30 cellular contexts compared by ENCODE assay signal in the genomic region with DNA sequence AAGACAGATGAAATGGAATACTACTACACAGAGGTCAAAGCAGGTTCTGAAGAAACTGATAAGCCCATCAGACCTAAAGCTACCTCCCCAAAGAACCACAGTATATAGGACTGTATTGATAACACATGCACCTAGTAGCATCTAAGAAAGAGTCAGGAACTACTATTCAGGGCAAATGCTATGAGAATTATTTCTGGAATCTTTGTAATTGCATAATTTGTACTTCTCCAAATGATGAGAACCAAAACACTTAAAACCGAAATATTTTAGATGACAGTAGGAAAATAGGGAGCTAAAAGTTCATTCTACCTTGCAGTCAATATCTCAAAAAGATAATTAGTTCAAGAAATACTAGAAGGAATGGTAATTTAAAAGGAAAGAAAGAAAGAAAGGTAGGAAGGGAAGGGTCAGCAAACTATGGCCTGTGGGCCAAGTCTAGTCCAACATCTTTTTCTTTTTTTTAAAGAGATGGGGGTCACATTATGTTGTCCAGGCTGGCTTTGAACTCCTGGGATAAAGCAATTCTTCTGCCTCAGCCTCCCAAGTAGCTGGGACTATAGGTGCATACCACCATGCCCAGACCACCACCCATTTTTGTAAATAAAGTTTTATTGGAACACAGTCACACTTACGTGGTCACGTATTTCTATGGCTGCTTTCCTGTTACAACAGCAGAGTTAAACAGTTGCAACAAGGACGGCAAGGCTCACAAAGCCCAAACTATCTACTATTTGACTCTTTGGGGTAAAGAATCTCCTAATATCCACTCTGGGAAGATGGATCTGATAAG.
"Had no signal": no experiment of that assay in that cellular context is flagged by ENCODE, and none has a peak within 500 bp of the region (broad histone marks: within the 10 kb centered on the region; RNA-seq: fewer than 3 reads in every experiment).

No MANE protein-coding gene starts in this region.

- FAIRE-seq: keratinocyte had no signal

- ATAC-seq: activated CD8-positive, alpha-beta memory T cell treated with anti-CD3 and anti-CD28 coated beads, Interleukin-2, amount 10 ng/mL, durations not matched to agents 7 days and 5 days; activated CD8-positive, alpha-beta T cell treated with anti-CD3 and anti-CD28 coated beads, Interleukin-2, amount 10 ng/mL, durations not matched to agents 7 days and 5 days; activated naive CD4-positive, alpha-beta T cell treated with anti-CD3 and anti-CD28 coated beads, Interleukin-2, amount 50 U/mL, for 72 hours; body of pancreas; effector memory CD8-positive, alpha-beta T cell; gastroesophageal sphincter; left colon; naive thymus-derived CD8-positive, alpha-beta T cell; right cardiac atrium; stimulated activated effector memory CD8-positive, alpha-beta T cell treated with anti-CD3 and anti-CD28 coated beads, Interleukin-12 subunit alpha, Interleukin-12 subunit beta, amount 100 ng/mL, for 72 hours; stimulated activated naive CD8-positive, alpha-beta T cell treated with anti-CD3 and anti-CD28 coated beads, Interleukin-15, amount 100 ng/mL, for 72 hours had no signal

- H3K4me3 Mint-ChIP-seq: activated B cell treated with CpG ODN at 0.5 μM for 24 hours; activated CD8-positive, alpha-beta memory T cell treated with anti-CD3 and anti-CD28 coated beads, Interleukin-2, amount 10 ng/mL, durations not matched to agents 7 days and 5 days; activated CD8-positive, alpha-beta T cell treated with anti-CD3 and anti-CD28 coated beads, Interleukin-2, amount 10 ng/mL, durations not matched to agents 7 days and 5 days; effector memory CD8-positive, alpha-beta T cell; neural progenitor cell; stimulated activated effector memory CD8-positive, alpha-beta T cell treated with anti-CD3 and anti-CD28 coated beads, Interleukin-12 subunit alpha, Interleukin-12 subunit beta, amount 100 ng/mL, for 72 hours; stimulated activated naive CD8-positive, alpha-beta T cell treated with anti-CD3 and anti-CD28 coated beads, Interleukin-15, amount 100 ng/mL, for 72 hours; type B pancreatic cell had no signal

- H3K27ac Mint-ChIP-seq: activated B cell treated with CpG ODN at 0.5 μM for 24 hours; activated CD8-positive, alpha-beta memory T cell treated with anti-CD3 and anti-CD28 coated beads, Interleukin-2, amount 10 ng/mL, durations not matched to agents 7 days and 5 days; activated CD8-positive, alpha-beta T cell treated with anti-CD3 and anti-CD28 coated beads, Interleukin-2, amount 10 ng/mL, durations not matched to agents 7 days and 5 days; activated naive CD4-positive, alpha-beta T cell treated with anti-CD3 and anti-CD28 coated beads, Interleukin-2, amount 50 U/mL, for 72 hours; activated T-helper 2 cell treated with anti-CD3 and anti-CD28 coated beads, Interferon-gamma antibody, Interleukin-2, Interleukin-4, amounts not matched to agents 10 μg/mL and 5 μg/mL and 100 μg/mL, durations not matched to agents 14 hours and 24 hours and 36 hours; effector memory CD8-positive, alpha-beta T cell; neural progenitor cell; stimulated activated effector memory CD8-positive, alpha-beta T cell treated with anti-CD3 and anti-CD28 coated beads, Interleukin-12 subunit alpha, Interleukin-12 subunit beta, amount 100 ng/mL, for 72 hours; stimulated activated naive CD8-positive, alpha-beta T cell treated with anti-CD3 and anti-CD28 coated beads, Interleukin-15, amount 100 ng/mL, for 72 hours; type B pancreatic cell had no signal

- H3K4me1 ChIP-seq: neural progenitor cell had no signal

- H3K9me3 ChIP-seq: adrenal gland, body of pancreas, gastroesophageal sphincter, uterus had no signal

- H3K27ac ChIP-seq: adrenal gland, neural progenitor cell, uterus had no signal

- H3K4me3 ChIP-seq: adrenal gland, body of pancreas, gastroesophageal sphincter, neural progenitor cell, uterus had no signal

- H3K9me3 Mint-ChIP-seq: activated B cell treated with CpG ODN at 0.5 μM for 24 hours; activated T-helper 2 cell treated with anti-CD3 and anti-CD28 coated beads, Interferon-gamma antibody, Interleukin-2, Interleukin-4, amounts not matched to agents 10 μg/mL and 5 μg/mL and 100 μg/mL, durations not matched to agents 14 hours and 24 hours and 36 hours; effector memory CD8-positive, alpha-beta T cell; naive thymus-derived CD8-positive, alpha-beta T cell; neural progenitor cell; stimulated activated effector memory CD8-positive, alpha-beta T cell treated with anti-CD3 and anti-CD28 coated beads, Interleukin-12 subunit alpha, Interleukin-12 subunit beta, amount 100 ng/mL, for 72 hours; stimulated activated naive CD8-positive, alpha-beta T cell treated with anti-CD3 and anti-CD28 coated beads, Interleukin-15, amount 100 ng/mL, for 72 hours; type B pancreatic cell had no signal

- DNase-seq: activated B cell treated with CpG ODN at 0.5 μM for 24 hours; activated CD4-positive, alpha-beta T cell treated with anti-CD3 and anti-CD28 coated beads, Interleukin-2, amount 50 U/mL, for 1 hour; activated CD8-positive, alpha-beta memory T cell treated with anti-CD3 and anti-CD28 coated beads, Interleukin-2, amount 10 ng/mL, durations not matched to agents 7 days and 5 days; activated CD8-positive, alpha-beta T cell treated with anti-CD3 and anti-CD28 coated beads, Interleukin-2, amount 10 ng/mL, durations not matched to agents 7 days and 5 days; activated T-cell treated with anti-CD3 and anti-CD28 coated beads, Interleukin-2, amount 50 U/mL, for 48 hours; adrenal gland; aorta; body of pancreas; cerebellar nuclear complex; cortex of kidney; effector memory CD8-positive, alpha-beta T cell; hippocampal formation; left colon; mammary epithelial cell; midbrain; naive thymus-derived CD8-positive, alpha-beta T cell; right cardiac atrium; stimulated activated CD4-positive, alpha-beta T cell treated with anti-CD3 and anti-CD28 coated beads, Interleukin-4, amount 100 ng/mL, for 24 hours; stimulated activated naive CD8-positive, alpha-beta T cell treated with anti-CD3 and anti-CD28 coated beads, Interleukin-15, amount 100 ng/mL, for 72 hours; substantia nigra; SW 1271; T-helper 2 cell; uterus had no signal

- H3K27me3 ChIP-seq: adrenal gland, body of pancreas, gastroesophageal sphincter, neural progenitor cell, uterus had no signal

- H3K27me3 Mint-ChIP-seq: activated B cell treated with CpG ODN at 0.5 μM for 24 hours; activated CD8-positive, alpha-beta memory T cell treated with anti-CD3 and anti-CD28 coated beads, Interleukin-2, amount 10 ng/mL, durations not matched to agents 7 days and 5 days; effector memory CD8-positive, alpha-beta T cell; naive thymus-derived CD8-positive, alpha-beta T cell; stimulated activated naive CD8-positive, alpha-beta T cell treated with anti-CD3 and anti-CD28 coated beads, Interleukin-15, amount 100 ng/mL, for 72 hours; type B pancreatic cell had no signal

- H3K36me3 ChIP-seq: adrenal gland, gastroesophageal sphincter, neural progenitor cell, uterus had no signal
